In genomic region chr17:38509772-38510423, GRCh38 we compare ENCODE assay signal across 8 cellular contexts.
DNase-seq lines count a peak whose midpoint lies in the region; ATAC-seq and TF ChIP-seq lines count a peak whose summit lies in the region.

No MANE protein-coding gene starts in this region.

- no peak overlapping the region for H3K4me3 ChIP-seq in CD4-positive, CD25-positive, alpha-beta regulatory T cell (ENCODE audit: low read depth, low read length)
- H3K4me3 ChIP-seq in SK-N-SH (ENCODE audit: low read depth in 2 of 2, low read length in 1 of 2) (peak overlapping the region; percentile 17 to 50; a peak in 2 of 4 replicates), fibroblast of lung (replicated peaks in 1 of 4; ENCODE audit: control extremely low read depth in 1 of 4, insufficient read depth in 1 of 4, low read depth in 3 of 4, low read length in 4 of 4) (peak overlapping the region in 1 of 4 experiments; percentile 19), neural cell (ENCODE audit: low read length) (peak overlapping the region; percentile 60)

- TF ChIP-seq CTCF in SK-N-SH (IDR thresholded peaks at IDR 0.05) (no peak), fibroblast of lung (conservative IDR thresholded peaks at IDR 0.05 in 1 of 2, IDR thresholded peaks at IDR 0.05 in 1 of 2; ENCODE audit: low read depth in 1 of 2, low read length in 2 of 2) (no peak), neural cell (IDR thresholded peaks at IDR 0.05; ENCODE audit: poor library complexity, severe bottlenecking) (no peak)

- H4K20me1 ChIP-seq in SK-N-SH (ENCODE audit: insufficient read depth): peaks cover 19% of the 10 kb centered on the region
- H4K20me1 ChIP-seq in fibroblast of lung (ENCODE audit: control insufficient read depth, extremely low read depth, insufficient read depth, low read length): no peaks in the 10 kb centered on the region
- no peaks in the 10 kb centered on the region for H4K20me1 ChIP-seq in neural cell (ENCODE audit: insufficient read depth)

- CTCF ChIA-PET in SK-N-SH (lab: Yijun Ruan, JAX): interaction anchor here (0.6 to 4.3 kb wide), 59 partner anchors 9 to 392 kb away, joined by 3 to 111 read pairs (median 5); partner anchors contain the start of gene ARHGAP23

- WGBS in SK-N-SH (ENCODE audit: low lambda C conversion rate): 57% methylated on average over 36 of the region's 81 CpGs

- H3K79me2 ChIP-seq in SK-N-SH (ENCODE audit: insufficient read depth) (no peaks in the 10 kb centered on the region), fibroblast of lung (ENCODE audit: control insufficient read depth, insufficient read depth, low read length) (no peaks in the 10 kb centered on the region), neural cell (replicated peaks; ENCODE audit: insufficient read depth, low read length) (no peaks in the 10 kb centered on the region)

- H3K4me2 ChIP-seq in SK-N-SH (peak overlapping the region; percentile 52; the same call in 1 of the 2 replicates), fibroblast of lung (ENCODE audit: extremely low read depth, insufficient read depth, low read length) (peak overlapping the region; percentile 8), neural cell (ENCODE audit: low read length) (no peak overlapping the region)

- H3K9me3 ChIP-seq in CD4-positive, CD25-positive, alpha-beta regulatory T cell (ENCODE audit: control insufficient read depth in 2 of 2, low read length in 2 of 2): no peaks in the 10 kb centered on the region
- H3K9me3 ChIP-seq in SK-N-SH: no peaks in the 10 kb centered on the region
- H3K9me3 ChIP-seq in fibroblast of lung (ENCODE audit: control insufficient read depth, insufficient read depth, low read depth, low read length): no peaks in the 10 kb centered on the region
- H3K9me3 ChIP-seq in neural cell (ENCODE audit: low read length): no peaks in the 10 kb centered on the region

- H3K4me3 Mint-ChIP-seq in CD4-positive, CD25-positive, alpha-beta regulatory T cell: peak overlapping the region; percentile 4 to 88 (median 66)

- H3K27ac Mint-ChIP-seq in CD4-positive, CD25-positive, alpha-beta regulatory T cell: no peak overlapping the region

- DNase-seq in CD4-positive, CD25-positive, alpha-beta regulatory T cell: no peak
- no peak for DNase-seq in SK-N-SH
- DNase-seq in fibroblast of lung (ENCODE audit: low read depth in 2 of 2): peak; percentile 31 to 42
- DNase-seq in epidermal melanocyte (ENCODE audit: insufficient read length, low spot score): no peak
- DNase-seq in activated gamma-delta T cell (lab: John Stamatoyannopoulos, UW): no peak

- peaks cover 32% of the 10 kb centered on the region for H3F3A ChIP-seq in SK-N-SH (replicated peaks; ENCODE audit: insufficient read depth)
- H3F3A ChIP-seq in neural cell (ENCODE audit: insufficient read depth, low read length, poor library complexity, severe bottlenecking): no peaks in the 10 kb centered on the region

- ATAC-seq in CD4-positive, CD25-positive, alpha-beta regulatory T cell (ENCODE audit: low read depth in 2 of 2): peak in 1 of 2 donors; percentile 15
- no peak for ATAC-seq in HG02642 (IDR thresholded peaks at IDR 0.05; ENCODE audit: poor library complexity, unreplicated experiment)
- no peak for ATAC-seq in HG02798 (IDR thresholded peaks at IDR 0.05; ENCODE audit: poor library complexity, unreplicated experiment)

- TF ChIP-seq RAD21 in SK-N-SH (IDR thresholded peaks at IDR 0.05; ENCODE audit: low read length) (no peak), neural cell (conservative IDR thresholded peaks at IDR 0.05) (no peak)

- H2AFZ ChIP-seq in SK-N-SH (ENCODE audit: low read depth) (no peak overlapping the region), fibroblast of lung (ENCODE audit: low read length) (no peak overlapping the region), neural cell (ENCODE audit: low read depth, low read length) (no peak overlapping the region)

- H3K27ac ChIP-seq in CD4-positive, CD25-positive, alpha-beta regulatory T cell (ENCODE audit: insufficient read depth, low read length, poor library complexity, severe bottlenecking): no peak overlapping the region
- H3K27ac ChIP-seq in SK-N-SH (ENCODE audit: low read depth in 2 of 2, low read length in 1 of 2) (no peak overlapping the region), fibroblast of lung (ENCODE audit: insufficient read depth, low read length) (peak overlapping the region; percentile 39), neural cell (ENCODE audit: low read length) (no peak overlapping the region)

- H3K36me3 Mint-ChIP-seq in CD4-positive, CD25-positive, alpha-beta regulatory T cell: peaks cover 3% of the 10 kb centered on the region

- H3K9ac ChIP-seq in SK-N-SH (no peak overlapping the region), fibroblast of lung (ENCODE audit: insufficient read depth, low read length) (no peak overlapping the region), neural cell (ENCODE audit: low read length) (peak overlapping the region; percentile 53)

- peaks cover 50% of the 10 kb centered on the region for H3K27me3 Mint-ChIP-seq in CD4-positive, CD25-positive, alpha-beta regulatory T cell

- H3K9me3 Mint-ChIP-seq in CD4-positive, CD25-positive, alpha-beta regulatory T cell: no peaks in the 10 kb centered on the region

- no peaks in the 10 kb centered on the region for H3K36me3 ChIP-seq in CD4-positive, CD25-positive, alpha-beta regulatory T cell (ENCODE audit: control insufficient read depth, insufficient read depth, low read length)
- H3K36me3 ChIP-seq in SK-N-SH (replicated peaks in 1 of 2; ENCODE audit: control insufficient read depth in 1 of 2, insufficient read depth in 2 of 2, low read length in 1 of 2) (peaks cover 10 to 17% of the 10 kb centered on the region in 2 experiments), fibroblast of lung (ENCODE audit: control insufficient read depth, insufficient read depth, low read length) (peaks cover 9% of the 10 kb centered on the region), neural cell (ENCODE audit: insufficient read depth, low read length) (no peaks in the 10 kb centered on the region)

- TF ChIP-seq EP300 in SK-N-SH (IDR thresholded peaks at IDR 0.05; ENCODE audit: borderline replicate concordance in 1 of 2, low read depth in 1 of 2, low read length in 1 of 2): no peak
- no peak for TF ChIP-seq EP300 in neural cell (conservative IDR thresholded peaks at IDR 0.05; ENCODE audit: poor library complexity, severe bottlenecking)

- H3K4me1 ChIP-seq in CD4-positive, CD25-positive, alpha-beta regulatory T cell (ENCODE audit: control insufficient read depth, insufficient read depth, low read length, poor library complexity, severe bottlenecking): peaks cover 13% of the 10 kb centered on the region
- peaks cover 13 to 14% of the 10 kb centered on the region in 2 experiments; a peak in 2 of 4 replicates for H3K4me1 ChIP-seq in SK-N-SH (ENCODE audit: control insufficient read depth in 1 of 2, insufficient read depth in 2 of 2, low read depth in 1 of 2, low read length in 1 of 2)
- H3K4me1 ChIP-seq in fibroblast of lung (ENCODE audit: control insufficient read depth, extremely low read depth, insufficient read depth, low read length): peaks cover 17% of the 10 kb centered on the region

- H3K4me1 Mint-ChIP-seq in CD4-positive, CD25-positive, alpha-beta regulatory T cell: peaks cover 0 to 16% (median 8%) of the 10 kb centered on the region in 4 donors

- POLR2A ChIA-PET in SK-N-SH (lab: Yijun Ruan, JAX): interaction anchor here (0.6 kb wide), 1 partner anchor 30 kb away, joined by 3 read pairs; no protein-coding TSS in a partner anchor

- H3K9me2 ChIP-seq in SK-N-SH: no peaks in the 10 kb centered on the region
- no peaks in the 10 kb centered on the region for H3K9me2 ChIP-seq in neural cell (ENCODE audit: insufficient read depth, low read length)

- peaks cover 5% of the 10 kb centered on the region for H3K27me3 ChIP-seq in CD4-positive, CD25-positive, alpha-beta regulatory T cell (ENCODE audit: control insufficient read depth, insufficient read depth, low read length)
- no peaks in the 10 kb centered on the region for H3K27me3 ChIP-seq in SK-N-SH (ENCODE audit: insufficient read depth)
- no peaks in the 10 kb centered on the region for H3K27me3 ChIP-seq in fibroblast of lung (ENCODE audit: control insufficient read depth, insufficient read depth, low read length)
- H3K27me3 ChIP-seq in neural cell (ENCODE audit: insufficient read depth, low read depth, low read length): peaks cover 44% of the 10 kb centered on the region

TF ChIP-seq in SK-N-SH, 30 proteins besides CTCF, POLR2A, EP300 and RAD21:
- peak; percentile 28 for TF ChIP-seq GATA2 (CRISPR knock-in tag; IDR thresholded peaks at IDR 0.05)
- TF ChIP-seq RFX5 (IDR thresholded peaks at IDR 0.05; ENCODE audit: low read length): no peak

TF ChIP-seq in neural cell, 6 proteins besides CTCF, POLR2A, EP300 and RAD21:
- TF ChIP-seq MXI1 (conservative IDR thresholded peaks at IDR 0.05; ENCODE audit: poor library complexity, severe bottlenecking) (peak; percentile 3), TAF1 (IDR thresholded peaks at IDR 0.05; ENCODE audit: low read depth) (no peak)

Comparison
In these comparisons a context has a peak if more than half of its experiments do, and no peak if none do; other contexts are left out.
1. DNase-seq: peak in fibroblast of lung (2 of 2); none in CD4-positive, CD25-positive, alpha-beta regulatory T cell (0 of 3), SK-N-SH (single experiment), epidermal melanocyte (single experiment) and activated gamma-delta T cell (single experiment).